Comparison of ENCODE assay signal across 1 cellular context in genomic region chr19:1605236-1606137, GRCh38.
TF ChIP-seq lines count a peak whose summit lies in the region.

Gene UQCR11 (minus strand): TSS chr19:1605462. CDS start chr19:1605409, 53 bp downstream.

TF ChIP-seq in K562, 482 proteins besides CTCF, POLR2A, EP300 and RAD21 (continued from another document and continues in another):
- TF ChIP-seq, protein P1, sequence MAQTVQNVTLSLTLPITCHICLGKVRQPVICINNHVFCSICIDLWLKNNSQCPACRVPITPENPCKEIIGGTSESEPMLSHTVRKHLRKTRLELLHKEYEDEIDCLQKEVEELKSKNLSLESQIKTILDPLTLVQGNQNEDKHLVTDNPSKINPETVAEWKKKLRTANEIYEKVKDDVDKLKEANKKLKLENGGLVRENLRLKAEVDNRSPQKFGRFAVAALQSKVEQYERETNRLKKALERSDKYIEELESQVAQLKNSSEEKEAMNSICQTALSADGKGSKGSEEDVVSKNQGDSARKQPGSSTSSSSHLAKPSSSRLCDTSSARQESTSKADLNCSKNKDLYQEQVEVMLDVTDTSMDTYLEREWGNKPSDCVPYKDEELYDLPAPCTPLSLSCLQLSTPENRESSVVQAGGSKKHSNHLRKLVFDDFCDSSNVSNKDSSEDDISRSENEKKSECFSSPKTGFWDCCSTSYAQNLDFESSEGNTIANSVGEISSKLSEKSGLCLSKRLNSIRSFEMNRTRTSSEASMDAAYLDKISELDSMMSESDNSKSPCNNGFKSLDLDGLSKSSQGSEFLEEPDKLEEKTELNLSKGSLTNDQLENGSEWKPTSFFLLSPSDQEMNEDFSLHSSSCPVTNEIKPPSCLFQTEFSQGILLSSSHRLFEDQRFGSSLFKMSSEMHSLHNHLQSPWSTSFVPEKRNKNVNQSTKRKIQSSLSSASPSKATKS (CRISPR knock-in tag; IDR thresholded peaks at IDR 0.05), result no peak
- TF ChIP-seq ZNF75A (CRISPR knock-in tag; IDR thresholded peaks at IDR 0.05) (0 out of 2 replicates have a peak, but pooled peaks have one; percentile 70), JUN (IDR thresholded peaks at IDR 0.05; ENCODE audit: borderline replicate concordance, low read depth, low read length) (peak; percentile 12; the same call in 1 of the 2 replicates), JUN (CRISPR knock-in tag; IDR thresholded peaks at IDR 0.05; ENCODE audit: borderline replicate concordance) (no peak), SOX6 (IDR thresholded peaks at IDR 0.05) (peak; percentile 59), ELK3 (CRISPR knock-in tag; IDR thresholded peaks at IDR 0.05) (no peak), SMAD4 (CRISPR knock-in tag; conservative IDR thresholded peaks at IDR 0.05) (0 out of 2 replicates have a peak, but pooled peaks have one; percentile 40), SIN3A (IDR thresholded peaks at IDR 0.05; ENCODE audit: borderline replicate concordance in 2 of 2, control insufficient read depth in 1 of 2, low read depth in 2 of 2, low read length in 2 of 2) (peak in 1 of 2 experiments; percentile 66; a peak in 1 of 4 replicates), POLR2B (IDR thresholded peaks at IDR 0.05; ENCODE audit: low read depth, partially characterized antibody) (peak; percentile 72), AFF4 (CRISPR knock-in tag; IDR thresholded peaks at IDR 0.05) (peak; percentile 77; the same call in 1 of the 2 replicates), ZNF143 (CRISPR knock-in tag; IDR thresholded peaks at IDR 0.05) (0 out of 2 replicates have a peak, but pooled peaks have one; percentile 2), CEBPB (tag; IDR thresholded peaks at IDR 0.05) (no peak), ARID4B (CRISPR knock-in tag; IDR thresholded peaks at IDR 0.05) (peak; percentile 1), FOS (IDR thresholded peaks at IDR 0.05; ENCODE audit: extremely low read depth, insufficient read length) (peak; percentile 44), EGR1 (conservative IDR thresholded peaks at IDR 0.05) (peak; percentile 57), ZFX (CRISPR knock-in tag; IDR thresholded peaks at IDR 0.05) (peak; percentile 55), L3MBTL2 (IDR thresholded peaks at IDR 0.05) (peak; percentile 83), RBBP5 (IDR thresholded peaks at IDR 0.05; ENCODE audit: borderline replicate concordance, insufficient read depth, low read length, poor library complexity, severe bottlenecking) (peak; percentile 62), ID3 (CRISPR knock-in tag; IDR thresholded peaks at IDR 0.05) (no peak), ID3 (tag; IDR thresholded peaks at IDR 0.05) (0 out of 2 replicates have a peak, but pooled peaks have one; percentile 39), ZBTB49 (CRISPR knock-in tag; IDR thresholded peaks at IDR 0.05; ENCODE audit: borderline replicate concordance) (no peak; the same call in 1 of the 2 replicates), ELF2 (CRISPR knock-in tag; IDR thresholded peaks at IDR 0.05) (peak; percentile 70; the same call in 1 of the 2 replicates), FOXP1 (CRISPR knock-in tag; IDR thresholded peaks at IDR 0.05) (0 out of 2 replicates have a peak, but pooled peaks have one; percentile 2), MTA1 (IDR thresholded peaks at IDR 0.05; ENCODE audit: borderline replicate concordance) (peak; percentile 47; the same call in 1 of the 2 replicates), NFATC3 (IDR thresholded peaks at IDR 0.05) (peak; percentile 100), ARNT (IDR thresholded peaks at IDR 0.05) (peak in 1 of 2 experiments; percentile 78; a peak in 2 of 4 replicates), MEF2D (tag; conservative IDR thresholded peaks at IDR 0.05; ENCODE audit: low read depth) (no peak), ZBTB1 (CRISPR knock-in tag; IDR thresholded peaks at IDR 0.05; ENCODE audit: borderline replicate concordance, low read depth) (peak; percentile 60; the same call in 1 of the 2 replicates), ZNF316 (IDR thresholded peaks at IDR 0.05) (peak; percentile 36; the same call in 1 of the 2 replicates), SMARCE1 (IDR thresholded peaks at IDR 0.05) (peak; percentile 76), RHOXF2B (CRISPR knock-in tag; conservative IDR thresholded peaks at IDR 0.05) (no peak), KDM5B (IDR thresholded peaks at IDR 0.05; ENCODE audit: insufficient replicate concordance, low read depth, low read length) (peak; percentile 52), ESRRA (IDR thresholded peaks at IDR 0.05; ENCODE audit: borderline replicate concordance, low read depth) (peak; percentile 72), FOSL1 (tag; conservative IDR thresholded peaks at IDR 0.05) (0 out of 2 replicates have a peak, but pooled peaks have one; percentile 21), MYC (IDR thresholded peaks at IDR 0.05; ENCODE audit: low read depth, low read length) (peak; percentile 94), MYC (CRISPR knock-in tag; IDR thresholded peaks at IDR 0.05; ENCODE audit: borderline replicate concordance, low read depth) (peak; percentile 80; the same call in 1 of the 2 replicates), SREBF2 (CRISPR knock-in tag; IDR thresholded peaks at IDR 0.05) (no peak)
- TF ChIP-seq, protein P2, sequence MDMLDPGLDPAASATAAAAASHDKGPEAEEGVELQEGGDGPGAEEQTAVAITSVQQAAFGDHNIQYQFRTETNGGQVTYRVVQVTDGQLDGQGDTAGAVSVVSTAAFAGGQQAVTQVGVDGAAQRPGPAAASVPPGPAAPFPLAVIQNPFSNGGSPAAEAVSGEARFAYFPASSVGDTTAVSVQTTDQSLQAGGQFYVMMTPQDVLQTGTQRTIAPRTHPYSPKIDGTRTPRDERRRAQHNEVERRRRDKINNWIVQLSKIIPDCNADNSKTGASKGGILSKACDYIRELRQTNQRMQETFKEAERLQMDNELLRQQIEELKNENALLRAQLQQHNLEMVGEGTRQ (CRISPR knock-in tag; IDR thresholded peaks at IDR 0.05), result peak; percentile 95
- TF ChIP-seq, protein P3, sequence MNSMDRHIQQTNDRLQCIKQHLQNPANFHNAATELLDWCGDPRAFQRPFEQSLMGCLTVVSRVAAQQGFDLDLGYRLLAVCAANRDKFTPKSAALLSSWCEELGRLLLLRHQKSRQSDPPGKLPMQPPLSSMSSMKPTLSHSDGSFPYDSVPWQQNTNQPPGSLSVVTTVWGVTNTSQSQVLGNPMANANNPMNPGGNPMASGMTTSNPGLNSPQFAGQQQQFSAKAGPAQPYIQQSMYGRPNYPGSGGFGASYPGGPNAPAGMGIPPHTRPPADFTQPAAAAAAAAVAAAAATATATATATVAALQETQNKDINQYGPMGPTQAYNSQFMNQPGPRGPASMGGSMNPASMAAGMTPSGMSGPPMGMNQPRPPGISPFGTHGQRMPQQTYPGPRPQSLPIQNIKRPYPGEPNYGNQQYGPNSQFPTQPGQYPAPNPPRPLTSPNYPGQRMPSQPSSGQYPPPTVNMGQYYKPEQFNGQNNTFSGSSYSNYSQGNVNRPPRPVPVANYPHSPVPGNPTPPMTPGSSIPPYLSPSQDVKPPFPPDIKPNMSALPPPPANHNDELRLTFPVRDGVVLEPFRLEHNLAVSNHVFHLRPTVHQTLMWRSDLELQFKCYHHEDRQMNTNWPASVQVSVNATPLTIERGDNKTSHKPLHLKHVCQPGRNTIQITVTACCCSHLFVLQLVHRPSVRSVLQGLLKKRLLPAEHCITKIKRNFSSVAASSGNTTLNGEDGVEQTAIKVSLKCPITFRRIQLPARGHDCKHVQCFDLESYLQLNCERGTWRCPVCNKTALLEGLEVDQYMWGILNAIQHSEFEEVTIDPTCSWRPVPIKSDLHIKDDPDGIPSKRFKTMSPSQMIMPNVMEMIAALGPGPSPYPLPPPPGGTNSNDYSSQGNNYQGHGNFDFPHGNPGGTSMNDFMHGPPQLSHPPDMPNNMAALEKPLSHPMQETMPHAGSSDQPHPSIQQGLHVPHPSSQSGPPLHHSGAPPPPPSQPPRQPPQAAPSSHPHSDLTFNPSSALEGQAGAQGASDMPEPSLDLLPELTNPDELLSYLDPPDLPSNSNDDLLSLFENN (IDR thresholded peaks at IDR 0.05; ENCODE audit: low read depth in 2 of 2, low read length in 2 of 2), result 0 out of 4 replicates have a peak, but pooled peaks of 1 of the 2 experiments have one; percentile 5
- TF ChIP-seq, protein P4, sequence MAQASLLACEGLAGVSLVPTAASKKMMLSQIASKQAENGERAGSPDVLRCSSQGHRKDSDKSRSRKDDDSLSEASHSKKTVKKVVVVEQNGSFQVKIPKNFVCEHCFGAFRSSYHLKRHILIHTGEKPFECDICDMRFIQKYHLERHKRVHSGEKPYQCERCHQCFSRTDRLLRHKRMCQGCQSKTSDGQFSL (CRISPR knock-in tag; IDR thresholded peaks at IDR 0.05), result peak; percentile 68; the same call in 1 of the 2 replicates
- TF ChIP-seq, protein P4 (tag; IDR thresholded peaks at IDR 0.05), result peak in 1 of 2 experiments; percentile 94; a peak in 2 of 4 replicates
